18 cellular contexts compared by ENCODE assay signal in the genomic region with DNA sequence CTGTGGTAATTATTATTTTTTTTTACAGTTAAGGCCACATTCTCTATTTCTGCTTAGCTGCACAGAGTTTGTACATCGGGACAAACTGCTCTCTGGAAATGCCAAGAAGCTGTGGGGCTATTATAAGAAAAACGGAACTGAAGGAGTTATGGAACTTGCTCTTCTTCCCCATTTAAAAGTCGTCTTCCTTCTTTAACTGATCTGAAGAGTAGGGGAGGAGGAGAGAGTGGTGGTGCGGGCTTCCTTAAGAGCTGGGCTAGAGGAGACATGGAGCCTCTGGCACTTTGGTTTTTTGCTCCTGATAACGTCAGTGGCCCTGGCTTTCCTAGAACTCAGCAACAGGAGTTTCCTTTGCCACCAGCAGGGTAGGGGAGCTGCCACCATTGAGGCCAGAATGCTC. TPM values are rescaled to one million over a fixed set of nuclear protein-coding genes. Genes with fewer than 3 reads are reported as not detected.
DNase-seq lines count a peak whose midpoint lies in the region; ATAC-seq and TF ChIP-seq lines count a peak whose summit lies in the region.
"Had no signal": no experiment of that assay in that cellular context is flagged by ENCODE, and none has a peak within 500 bp of the region (broad histone marks: within the 10 kb centered on the region; RNA-seq: fewer than 3 reads in every experiment).

No MANE protein-coding gene starts in this region.

- no TSS peak for BruUV-seq in Panc1 (replicated peaks; lab: Mats Ljungman, UMichigan)

- POLR2A ChIA-PET in Panc1 (lab: Charles Lee), result no interaction called here

- peaks cover 52% of the 10 kb centered on the region for H3K27me3 Mint-ChIP-seq in T-helper 17 cell

- H3K4me3 ChIP-seq in Panc1 (ENCODE audit: low read depth in 2 of 2, low read length in 2 of 2) (no peak overlapping the region), neutrophil (ENCODE audit: low read depth in 1 of 2, low read length in 1 of 2) (peak overlapping the region; percentile 2 to 29)
- H3K4me3 ChIP-seq: dorsolateral prefrontal cortex, neural progenitor cell had no signal

- CTCF ChIA-PET in Panc1 (lab: Charles Lee), result interaction anchor here (0.6 kb wide), 1 partner anchor 451 kb away, joined by 3 read pairs; no protein-coding TSS in a partner anchor

- no peak for ATAC-seq in Panc1
- no peak for ATAC-seq in T-helper 17 cell
- ATAC-seq: activated naive CD8-positive, alpha-beta T cell treated with anti-CD3 and anti-CD28 coated beads, Interleukin-2, amount 50 U/mL, for 24 hours; esophagus mucosa; WTC11 had no signal

- H3K36me3 Mint-ChIP-seq in T-helper 17 cell (ENCODE audit: low read depth), result no peaks in the 10 kb centered on the region
- H3K36me3 Mint-ChIP-seq: neural progenitor cell had no signal

- peaks cover 46% of the 10 kb centered on the region for H3K4me1 ChIP-seq in Panc1 (ENCODE audit: control insufficient read depth, insufficient read depth, low read length)
- peaks cover 66 to 81% of the 10 kb centered on the region in 2 experiments for H3K4me1 ChIP-seq in neutrophil (ENCODE audit: control insufficient read depth in 1 of 2, insufficient read depth in 1 of 2, low read depth in 1 of 2, low read length in 1 of 2)

- peak overlapping the region; percentile 19 for H3K27ac ChIP-seq in Panc1 (ENCODE audit: low read length)
- peak overlapping the region; percentile 85 for H3K27ac ChIP-seq in neutrophil
- H3K27ac ChIP-seq: neural progenitor cell had no signal

- DNase-seq in GF-D8 (lab: John Stamatoyannopoulos, UW) (peak; percentile 100), Panc1 (ENCODE audit: low read depth, low spot score) (no peak), globus pallidus (ENCODE audit: low spot score) (peak; percentile 47), T-helper 17 cell (no peak)
- DNase-seq in activated naive CD4-positive, alpha-beta T cell treated with anti-CD3 and anti-CD28 coated beads, Interleukin-2, amount 50 U/mL, for 16 hours, result no peak
- DNase-seq in stimulated activated CD4-positive, alpha-beta T cell treated with anti-CD3 and anti-CD28 coated beads, Interleukin-2, amount 100 ng/mL, for 48 hours, result no peak
- no peak for DNase-seq in activated effector memory CD4-positive, alpha-beta T cell treated with anti-CD3 and anti-CD28 coated beads, Interleukin-2, amount 50 U/mL, for 16 hours
- DNase-seq: activated naive CD8-positive, alpha-beta T cell treated with anti-CD3 and anti-CD28 coated beads, Interleukin-2, amount 50 U/mL, for 24 hours; COR-L47; dorsolateral prefrontal cortex; EL; NCI-H2081 treated with DMSO at 0.1 percent for 48 hours; NCI-H526 treated with DMSO at 0.1 percent for 48 hours had no signal

- H3K9me3 ChIP-seq in Panc1 (ENCODE audit: control insufficient read depth, insufficient read depth, low read depth, low read length) (no peaks in the 10 kb centered on the region), neutrophil (no peaks in the 10 kb centered on the region), T-helper 17 cell (ENCODE audit: control insufficient read depth, low read length, poor library complexity, severe bottlenecking) (no peaks in the 10 kb centered on the region)

- TF ChIP-seq CTCF in Panc1 (IDR thresholded peaks at IDR 0.05) (no peak), neutrophil (IDR thresholded peaks at IDR 0.05) (no peak)

- in situ Hi-C loops in Panc1 (cut with HindIII; ENCODE audit: low pct_unique_long_range_greater_than_20kb, low sequenced_read_pairs), result no loop called here

- intact Hi-C loops in Panc1 (cut with micrococcal nuclease; ENCODE audit: unreplicated experiment), result no loop called here

- peaks cover 4% of the 10 kb centered on the region for H3K4me1 Mint-ChIP-seq in T-helper 17 cell

- no peak overlapping the region for H3K4me3 Mint-ChIP-seq in T-helper 17 cell
- H3K4me3 Mint-ChIP-seq: activated naive CD8-positive, alpha-beta T cell treated with anti-CD3 and anti-CD28 coated beads, Interleukin-2, amount 50 U/mL, for 24 hours; activated T-helper 1 cell treated with anti-CD3 and anti-CD28 coated beads, Interleukin-12 subunit alpha, Interleukin-12 subunit beta, Interleukin-2, Interleukin-4 antibody, amounts not matched to agents 30 ng/mL and 10 ng/mL and 1 ng/mL, durations not matched to agents 14 hours and 24 hours and 36 hours; neural progenitor cell; WTC11 had no signal

- no peak overlapping the region for H3K27ac Mint-ChIP-seq in T-helper 17 cell
- H3K27ac Mint-ChIP-seq: activated naive CD8-positive, alpha-beta T cell treated with anti-CD3 and anti-CD28 coated beads, Interleukin-2, amount 50 U/mL, for 24 hours; activated T-helper 1 cell treated with anti-CD3 and anti-CD28 coated beads, Interleukin-12 subunit alpha, Interleukin-12 subunit beta, Interleukin-2, Interleukin-4 antibody, amounts not matched to agents 30 ng/mL and 10 ng/mL and 1 ng/mL, durations not matched to agents 14 hours and 24 hours and 36 hours; neural progenitor cell; WTC11 had no signal

- no peaks in the 10 kb centered on the region for H3K36me3 ChIP-seq in Panc1 (ENCODE audit: control insufficient read depth, insufficient read depth, low read length)
- peaks cover 4% of the 10 kb centered on the region for H3K36me3 ChIP-seq in neutrophil
- H3K36me3 ChIP-seq: neural progenitor cell had no signal

- H3K27me3 ChIP-seq in Panc1 (ENCODE audit: control insufficient read depth, insufficient read depth, low read length) (no peaks in the 10 kb centered on the region), neutrophil (no peaks in the 10 kb centered on the region)
- H3K27me3 ChIP-seq: dorsolateral prefrontal cortex, neural progenitor cell had no signal

RNA-seq across cellular contexts. Expression of a gene that starts 54.5 kb away (rescaled TPM):
- total RNA-seq in Panc1 (2021; ENCODE audit: unreplicated experiment), result 118 TPM
- 112 TPM for polyA plus RNA-seq in Panc1 (2012; ENCODE audit: insufficient read length)
- 10 to 100 TPM in 1 of 2 donors, 1 to 10 TPM in 1; 2.9 to 15.6 TPM for total RNA-seq in T-helper 17 cell

Comparison
In these comparisons a context has a peak if more than half of its experiments do, and no peak if none do; other contexts are left out.
1. DNase-seq: peak in GF-D8 (single experiment) and globus pallidus (single experiment); none in Panc1 (single experiment), activated naive CD4-positive, alpha-beta T cell treated with anti-CD3 and anti-CD28 coated beads, Interleukin-2, amount 50 U/mL, for 16 hours (single experiment), stimulated activated CD4-positive, alpha-beta T cell treated with anti-CD3 and anti-CD28 coated beads, Interleukin-2, amount 100 ng/mL, for 48 hours (0 of 2), T-helper 17 cell (0 of 3) and activated effector memory CD4-positive, alpha-beta T cell treated with anti-CD3 and anti-CD28 coated beads, Interleukin-2, amount 50 U/mL, for 16 hours (single experiment).
2. H3K4me3 ChIP-seq: peak in neutrophil (2 of 2); none in Panc1 (0 of 2).